ENCODE assay signal across 8 cellular contexts in the genomic region with DNA sequence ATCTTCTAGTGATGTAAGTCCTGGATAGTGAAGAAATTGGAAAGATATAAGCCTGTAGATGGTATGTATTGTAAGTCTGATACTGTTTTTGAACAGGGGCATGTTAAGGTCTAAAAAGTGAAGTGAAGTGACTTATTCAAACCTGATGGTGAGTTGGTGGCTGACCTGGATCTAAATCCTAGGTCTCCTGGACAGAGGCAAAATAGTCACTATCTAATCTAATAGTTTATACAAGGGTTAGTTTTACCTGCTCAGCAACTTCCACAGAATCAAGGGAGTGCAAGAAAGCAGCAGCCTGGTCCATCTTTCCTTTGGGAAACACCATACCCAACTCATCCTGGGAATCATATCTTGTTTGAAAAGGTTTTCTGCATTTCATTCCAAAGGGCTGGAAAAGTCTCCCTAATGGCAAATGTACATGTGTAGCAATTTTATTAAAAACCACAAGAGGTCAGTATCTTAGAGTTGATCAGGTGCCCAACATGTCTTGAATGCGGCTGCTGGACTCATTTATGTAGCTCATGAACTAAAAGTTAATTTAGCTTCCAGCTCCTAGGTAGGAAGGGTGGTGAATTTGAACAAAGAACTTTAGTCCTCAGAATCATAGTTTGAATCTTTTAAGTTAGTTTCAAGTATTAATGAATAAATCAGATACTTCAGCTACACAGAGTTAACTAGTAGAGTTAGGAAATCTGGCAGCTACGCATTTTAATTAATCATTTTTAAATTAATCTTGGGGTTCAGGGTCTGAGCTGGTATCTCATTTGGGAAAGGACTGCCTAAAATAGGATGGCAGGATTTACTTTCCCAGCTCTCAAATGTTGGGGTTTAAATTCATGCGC. TPM values are rescaled to one million over a fixed set of nuclear protein-coding genes. Genes with fewer than 3 reads are reported as not detected.
DNase-seq lines count a peak whose midpoint lies in the region; ATAC-seq, FAIRE-seq and TF ChIP-seq lines count a peak whose summit lies in the region.

No MANE protein-coding gene starts in this region.

- no peak overlapping the region for H3K4me3 ChIP-seq in coronary artery

- no peak for ATAC-seq in HG03280 (IDR thresholded peaks at IDR 0.05; ENCODE audit: unreplicated experiment)

- DNase-seq in GM13976 (ENCODE audit: low spot score): peak; percentile 12
- DNase-seq in NCI-H526 (lab: John Stamatoyannopoulos, UW): peak; percentile 34 to 80
- no peak for DNase-seq in coronary artery (ENCODE audit: low spot score)
- DNase-seq in midbrain (lab: John Stamatoyannopoulos, UW): peak; percentile 58
- DNase-seq in activated T-cell treated with anti-CD3 and anti-CD28 coated beads for 4 hours: no peak
- no peak for DNase-seq in ureter (ENCODE audit: low spot score)

- no peak overlapping the region for H3K27ac ChIP-seq in coronary artery

- TF ChIP-seq CTCF in GM13976 (IDR thresholded peaks at IDR 0.05; ENCODE audit: borderline replicate concordance, control extremely low read depth, extremely low read depth, insufficient read depth, missing control alignments) (peak; percentile 19), coronary artery (IDR thresholded peaks at IDR 0.05) (peak; percentile 57)

- FAIRE-seq in A204.1 (lab: Jason Lieb, UNC): peak; percentile 94

- in situ Hi-C loops in GM13976 (cut with MboI; ENCODE audit: low sequenced_read_pairs, unreplicated experiment): no loop called here

RNA-seq across cellular contexts. Expression of a gene that starts 26.0 kb away (rescaled TPM):
- total RNA-seq in ureter: 28.7 TPM

RNA-seq across cellular contexts. Expression of a gene that starts 26.2 kb away (rescaled TPM):
- 23.7 TPM for total RNA-seq in ureter

Comparison
In these comparisons a context has a peak if more than half of its experiments do, and no peak if none do; other contexts are left out.
1. DNase-seq: peak in GM13976 (single experiment), NCI-H526 (2 of 2) and midbrain (single experiment); none in coronary artery (single experiment), activated T-cell treated with anti-CD3 and anti-CD28 coated beads for 4 hours (single experiment) and ureter (single experiment).